Comparison of ENCODE assay signal across 8 cellular contexts in genomic region chr13:21033866-21034601, GRCh38. TPM values are rescaled to one million over a fixed set of nuclear protein-coding genes. Genes with fewer than 3 reads are reported as not detected.
A peak's percentile ranks its signal among the peaks of the same experiment; 100 is the strongest.
DNase-seq lines count a peak whose midpoint lies in the region; TF ChIP-seq lines count a peak whose summit lies in the region.

No MANE protein-coding gene starts in this region.

- no peak overlapping the region for H3K18ac ChIP-seq in mesendoderm (ENCODE audit: low read length)

- peaks cover 54 to 68% of the 10 kb centered on the region in 2 experiments for H3K4me1 ChIP-seq in neutrophil (ENCODE audit: control insufficient read depth in 1 of 2, insufficient read depth in 1 of 2, low read depth in 1 of 2, low read length in 1 of 2)
- H3K4me1 ChIP-seq in mesendoderm (ENCODE audit: control insufficient read depth, low read depth, low read length) = no peaks in the 10 kb centered on the region

- no peak overlapping the region for H2BK120ac ChIP-seq in mesendoderm (ENCODE audit: low read depth, low read length)

- no peak overlapping the region for H4K8ac ChIP-seq in mesendoderm (ENCODE audit: low read depth, low read length)

- peaks cover 55% of the 10 kb centered on the region for H3K79me2 ChIP-seq in mesendoderm (ENCODE audit: control insufficient read depth, insufficient read depth, low read length)

- H3K56ac ChIP-seq in mesendoderm (ENCODE audit: low read length) = no peak overlapping the region

- H3K27me3 ChIP-seq in neutrophil (no peaks in the 10 kb centered on the region), mesendoderm (ENCODE audit: insufficient read depth, low read length, poor library complexity) (no peaks in the 10 kb centered on the region)

- H3K4me3 ChIP-seq in neutrophil (ENCODE audit: low read depth in 1 of 2, low read length in 1 of 2) (no peak overlapping the region), mesendoderm (ENCODE audit: low read length) (no peak overlapping the region)

- H3K36me3 ChIP-seq in neutrophil (no peaks in the 10 kb centered on the region), mesendoderm (ENCODE audit: control insufficient read depth, insufficient read depth, low read length) (no peaks in the 10 kb centered on the region)

- H3K9ac ChIP-seq in mesendoderm (ENCODE audit: low read length) = no peak overlapping the region

- H3K4ac ChIP-seq in mesendoderm (ENCODE audit: low read depth, low read length) = no peak overlapping the region

- no peak for TF ChIP-seq CTCF in neutrophil (IDR thresholded peaks at IDR 0.05)

- H3K23ac ChIP-seq in mesendoderm (ENCODE audit: low read length) = no peak overlapping the region

- WGBS in mesendoderm (ENCODE audit: extremely low coverage, insufficient coverage, low lambda C conversion rate) = no CpG with 5 or more reads among the region's 12 CpGs

- no peak overlapping the region for H2BK5ac ChIP-seq in mesendoderm (ENCODE audit: low read length)

- H3K79me1 ChIP-seq in mesendoderm (ENCODE audit: low read length) = peaks cover 21% of the 10 kb centered on the region

- no peak overlapping the region for H2AK5ac ChIP-seq in mesendoderm (ENCODE audit: low read length)

- no peak overlapping the region for H2BK15ac ChIP-seq in mesendoderm (replicated peaks; ENCODE audit: low read depth)

- H4K5ac ChIP-seq in mesendoderm (ENCODE audit: low read length) = no peak overlapping the region

- H3K27ac ChIP-seq in neutrophil (peak overlapping the region; percentile 60), mesendoderm (ENCODE audit: low read depth, low read length) (no peak overlapping the region)

- H3K4me2 ChIP-seq in mesendoderm (ENCODE audit: low read length) = no peak overlapping the region

- DNase-seq in AG20443 (ENCODE audit: low spot score) (peak; percentile 59), RPMI7951 (ENCODE audit: low read depth) (peak; percentile 66), fibroblast of gingiva (ENCODE audit: low read depth) (peak; percentile 39), mesendoderm (no peak), NCI-H2171 treated with DMSO at 0.1 percent for 48 hours (lab: John Stamatoyannopoulos, UW) (no peak), mesenteric fat pad (ENCODE audit: low spot score) (no peak)
- no peak for DNase-seq in stimulated activated CD4-positive, alpha-beta T cell treated with anti-CD3 and anti-CD28 coated beads, Interleukin-4, amount 100 ng/mL, for 4 hours

- H3K9me3 ChIP-seq in neutrophil = no peaks in the 10 kb centered on the region

RNA-seq across cellular contexts. Expression of gene LATS2, which starts 27.4 kb away (rescaled TPM):
- total RNA-seq in RPMI7951 (2014; rRNA removed; shearing (Covaris generic)) = 4.4 and 4.8 TPM in 2 replicates
- 11.4 TPM for polyA plus RNA-seq in mesendoderm (2013, experiment 1 of 2)
- polyA plus RNA-seq in mesendoderm (2013, experiment 2 of 2) = 11.4 TPM
- 48.7 TPM for total RNA-seq in mesenteric fat pad

Comparison
In these comparisons a context has a peak if more than half of its experiments do, and no peak if none do; other contexts are left out.
1. DNase-seq: peak in AG20443 (single experiment), RPMI7951 (single experiment) and fibroblast of gingiva (single experiment); none in mesendoderm (single experiment), NCI-H2171 treated with DMSO at 0.1 percent for 48 hours (single experiment), mesenteric fat pad (single experiment) and stimulated activated CD4-positive, alpha-beta T cell treated with anti-CD3 and anti-CD28 coated beads, Interleukin-4, amount 100 ng/mL, for 4 hours (0 of 2).